ENCODE assay signal across 9 cellular contexts in genomic region chr7:40700653-40701475, GRCh38.
DNase-seq lines count a peak whose midpoint lies in the region; ATAC-seq and TF ChIP-seq lines count a peak whose summit lies in the region.
"Had no signal": no experiment of that assay in that cellular context is flagged by ENCODE, and none has a peak within 500 bp of the region (broad histone marks: within the 10 kb centered on the region; RNA-seq: fewer than 3 reads in every experiment).

No MANE protein-coding gene starts in this region.

- DNase-seq in AG09309 (ENCODE audit: low read depth) (peak; percentile 81), iPS-NIHi7 (ENCODE audit: extremely low spot score) (peak; percentile 19), C1 segment of cervical spinal cord (lab: John Stamatoyannopoulos, UW) (no peak), DMS79 treated with DMSO at 0.1 percent for 48 hours (lab: John Stamatoyannopoulos, UW) (no peak)
- DNase-seq in activated T-helper 1 cell treated with anti-CD3 and anti-CD28 coated beads, Interleukin-12 subunit alpha, Interleukin-12 subunit beta, Interleukin-2, Interleukin-4 antibody, amounts not matched to agents 30 ng/mL and 10 ng/mL and 1 ng/mL, durations not matched to agents 14 hours and 24 hours and 36 hours (ENCODE audit: low spot score), result no peak
- DNase-seq: NCI-H446 had no signal

- intact Hi-C loops in activated T-helper 1 cell treated with anti-CD3 and anti-CD28 coated beads, Interleukin-12 subunit alpha, Interleukin-12 subunit beta, Interleukin-2, Interleukin-4 antibody, amounts not matched to agents 30 ng/mL and 10 ng/mL and 1 ng/mL, durations not matched to agents 14 hours and 24 hours and 36 hours (cut with micrococcal nuclease), result no loop called here

- H3K4me3 ChIP-seq in AG09309 (ENCODE audit: control insufficient read depth, low read depth, low read length), result no peak overlapping the region

- peak overlapping the region; percentile 13 for H3K4me3 Mint-ChIP-seq in activated T-helper 1 cell treated with anti-CD3 and anti-CD28 coated beads, Interleukin-12 subunit alpha, Interleukin-12 subunit beta, Interleukin-2, Interleukin-4 antibody, amounts not matched to agents 30 ng/mL and 10 ng/mL and 1 ng/mL, durations not matched to agents 14 hours and 24 hours and 36 hours

- H3K9me3 Mint-ChIP-seq in activated T-helper 1 cell treated with anti-CD3 and anti-CD28 coated beads, Interleukin-12 subunit alpha, Interleukin-12 subunit beta, Interleukin-2, Interleukin-4 antibody, amounts not matched to agents 30 ng/mL and 10 ng/mL and 1 ng/mL, durations not matched to agents 14 hours and 24 hours and 36 hours, result no peaks in the 10 kb centered on the region

- H3K4me1 Mint-ChIP-seq in activated T-helper 1 cell treated with anti-CD3 and anti-CD28 coated beads, Interleukin-12 subunit alpha, Interleukin-12 subunit beta, Interleukin-2, Interleukin-4 antibody, amounts not matched to agents 30 ng/mL and 10 ng/mL and 1 ng/mL, durations not matched to agents 14 hours and 24 hours and 36 hours (ENCODE audit: low read depth), result peaks cover 26% of the 10 kb centered on the region

- H3K36me3 Mint-ChIP-seq in activated T-helper 1 cell treated with anti-CD3 and anti-CD28 coated beads, Interleukin-12 subunit alpha, Interleukin-12 subunit beta, Interleukin-2, Interleukin-4 antibody, amounts not matched to agents 30 ng/mL and 10 ng/mL and 1 ng/mL, durations not matched to agents 14 hours and 24 hours and 36 hours (ENCODE audit: low read depth), result no peaks in the 10 kb centered on the region

- ATAC-seq in HG03432 (IDR thresholded peaks at IDR 0.05; ENCODE audit: unreplicated experiment) (peak; percentile 49), HG02970 (IDR thresholded peaks at IDR 0.05; ENCODE audit: low FRiP score, unreplicated experiment) (no peak), HG02623 (IDR thresholded peaks at IDR 0.05; ENCODE audit: unreplicated experiment) (no peak)

- no peak for TF ChIP-seq CTCF in AG09309 (IDR thresholded peaks at IDR 0.05; ENCODE audit: control insufficient read depth, insufficient read depth, low read depth, low read length, missing control alignments)

- H3K27ac Mint-ChIP-seq in activated T-helper 1 cell treated with anti-CD3 and anti-CD28 coated beads, Interleukin-12 subunit alpha, Interleukin-12 subunit beta, Interleukin-2, Interleukin-4 antibody, amounts not matched to agents 30 ng/mL and 10 ng/mL and 1 ng/mL, durations not matched to agents 14 hours and 24 hours and 36 hours, result peak overlapping the region; percentile 75

- H3K27me3 Mint-ChIP-seq in activated T-helper 1 cell treated with anti-CD3 and anti-CD28 coated beads, Interleukin-12 subunit alpha, Interleukin-12 subunit beta, Interleukin-2, Interleukin-4 antibody, amounts not matched to agents 30 ng/mL and 10 ng/mL and 1 ng/mL, durations not matched to agents 14 hours and 24 hours and 36 hours (ENCODE audit: insufficient read depth), result no peaks in the 10 kb centered on the region

Comparison
In these comparisons a context has a peak if more than half of its experiments do, and no peak if none do; other contexts are left out.
1. DNase-seq: peak in AG09309 (single experiment) and iPS-NIHi7 (single experiment); none in activated T-helper 1 cell treated with anti-CD3 and anti-CD28 coated beads, Interleukin-12 subunit alpha, Interleukin-12 subunit beta, Interleukin-2, Interleukin-4 antibody, amounts not matched to agents 30 ng/mL and 10 ng/mL and 1 ng/mL, durations not matched to agents 14 hours and 24 hours and 36 hours (single experiment), C1 segment of cervical spinal cord (0 of 14) and DMS79 treated with DMSO at 0.1 percent for 48 hours (single experiment).